Comparison of ENCODE assay signal across 23 cellular contexts in the genomic region with DNA sequence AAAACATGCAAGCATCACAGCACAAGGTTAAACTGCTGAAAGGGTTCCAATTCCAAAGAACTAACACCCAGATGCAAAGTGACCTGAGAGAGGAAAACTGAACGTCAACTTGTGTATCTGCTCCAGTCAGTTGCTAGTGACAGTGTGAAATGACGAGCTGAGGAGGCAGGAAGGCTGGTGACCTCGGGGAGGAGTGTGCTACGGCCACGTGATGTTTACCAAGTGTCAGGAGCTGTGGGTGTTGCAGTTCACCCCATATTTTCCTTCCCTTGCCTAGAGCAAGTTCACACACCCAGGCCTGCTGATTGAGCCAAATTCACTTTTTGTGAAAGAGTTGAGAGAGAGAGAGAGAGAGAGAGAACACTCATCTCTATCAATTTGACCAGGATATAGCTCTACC.
"Had no signal": no experiment of that assay in that cellular context is flagged by ENCODE, and none has a peak within 500 bp of the region (broad histone marks: within the 10 kb centered on the region; RNA-seq: fewer than 3 reads in every experiment).

No MANE protein-coding gene starts in this region.

- H3K27ac Mint-ChIP-seq: activated naive CD4-positive, alpha-beta T cell treated with anti-CD3 and anti-CD28 coated beads, Interleukin-2, amount 50 U/mL, for 72 hours; activated T-helper 2 cell treated with anti-CD3 and anti-CD28 coated beads, Interferon-gamma antibody, Interleukin-2, Interleukin-4, amounts not matched to agents 10 μg/mL and 5 μg/mL and 100 μg/mL, durations not matched to agents 14 hours and 24 hours and 36 hours; naive B cell; stimulated activated naive B cell treated with anti-CD40 and anti-IgM and Interleukin-4, amounts not matched to agents 10 μg/mL and 1 μg/mL and 100 μg/mL, for 72 hours had no signal

- H3K36me3 Mint-ChIP-seq: naive B cell; stimulated activated naive B cell treated with anti-CD40 and anti-IgM and Interleukin-4, amounts not matched to agents 10 μg/mL and 1 μg/mL and 100 μg/mL, for 72 hours had no signal

- H3K4me3 Mint-ChIP-seq: naive B cell; stimulated activated naive B cell treated with anti-CD40 and anti-IgM and Interleukin-4, amounts not matched to agents 10 μg/mL and 1 μg/mL and 100 μg/mL, for 72 hours had no signal

- H3K36me3 ChIP-seq: left lung, neutrophil, SJSA1, tibial nerve, uterus had no signal

- H3K4me1 ChIP-seq: body of pancreas, left lung, uterus had no signal

- H3K79me2 ChIP-seq: hepatocyte had no signal

- H3K9me3 Mint-ChIP-seq: activated T-helper 2 cell treated with anti-CD3 and anti-CD28 coated beads, Interferon-gamma antibody, Interleukin-2, Interleukin-4, amounts not matched to agents 10 μg/mL and 5 μg/mL and 100 μg/mL, durations not matched to agents 14 hours and 24 hours and 36 hours had no signal

- H2AFZ ChIP-seq: hepatocyte had no signal

- H3K4me2 ChIP-seq: hepatocyte had no signal

- H3K4me3 ChIP-seq: body of pancreas, coronary artery, hepatocyte, left lung, SJSA1, tibial nerve, uterus had no signal

- H3K27ac ChIP-seq: body of pancreas, coronary artery, hepatocyte, left lung, neutrophil, SJSA1, tibial nerve, uterus had no signal

- H3K27me3 ChIP-seq: body of pancreas, hepatocyte, left lung, neutrophil, SJSA1, tibial nerve, uterus had no signal

- H3K4me1 Mint-ChIP-seq: naive B cell; stimulated activated naive B cell treated with anti-CD40 and anti-IgM and Interleukin-4, amounts not matched to agents 10 μg/mL and 1 μg/mL and 100 μg/mL, for 72 hours had no signal

- H3K9me3 ChIP-seq: body of pancreas, left lung, neutrophil, SJSA1, uterus had no signal

- ATAC-seq: body of pancreas; left lung; stimulated activated naive B cell treated with anti-CD40 and anti-IgM and Interleukin-4, amounts not matched to agents 10 μg/mL and 1 μg/mL and 100 μg/mL, for 72 hours had no signal

- DNase-seq: activated CD4-positive, CD25-positive, alpha-beta regulatory T cell treated with anti-CD3 and anti-CD28 coated beads, Interleukin-2, amount 50 U/mL, for 72 hours; body of pancreas; caudate nucleus; effector memory CD4-positive, alpha-beta T cell; erythroblast; left lung; mammary epithelial cell; naive B cell; posterior cingulate gyrus; retina; stimulated activated CD4-positive, alpha-beta T cell treated with anti-CD3 and anti-CD28 coated beads, Interleukin-15, amount 100 ng/mL, for 24 hours; stimulated activated CD4-positive, alpha-beta T cell treated with anti-CD3 and anti-CD28 coated beads, Interleukin-4, amount 100 ng/mL, for 1 hour; stimulated activated naive B cell treated with anti-CD40 and anti-IgM and Interleukin-4, amounts not matched to agents 10 μg/mL and 1 μg/mL and 100 μg/mL, for 72 hours; SW 1271; T1000; uterus had no signal
